ENCODE assay signal across 15 cellular contexts in the genomic region with DNA sequence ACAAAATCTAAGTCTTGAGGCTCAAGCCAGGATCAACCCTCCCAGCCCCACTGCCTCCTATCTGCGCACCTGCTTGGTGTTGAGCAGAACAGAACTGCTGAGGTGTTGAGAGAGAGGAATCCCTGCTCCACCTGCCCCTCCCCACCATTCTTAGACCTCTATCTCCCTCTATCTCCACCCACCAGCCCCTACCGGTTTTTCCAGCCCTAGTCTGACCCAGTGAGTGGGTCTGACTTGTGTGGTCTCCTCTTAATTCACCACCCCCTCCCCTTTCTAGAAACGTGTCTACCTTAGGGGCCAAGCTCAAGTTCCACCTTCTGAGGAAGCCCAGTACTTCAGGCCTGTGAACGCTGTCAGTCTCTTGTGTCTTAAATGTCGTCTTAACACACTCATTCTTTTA.
DNase-seq lines count a peak whose midpoint lies in the region; ATAC-seq and TF ChIP-seq lines count a peak whose summit lies in the region.
"Had no signal": no experiment of that assay in that cellular context is flagged by ENCODE, and none has a peak within 500 bp of the region (broad histone marks: within the 10 kb centered on the region; RNA-seq: fewer than 3 reads in every experiment).

No MANE protein-coding gene starts in this region.

- intact Hi-C loops in CD4-positive, alpha-beta T cell (cut with DNase I, micrococcal nuclease) = loop anchor here (10.0 kb wide), 2 partner anchors 699 to 709 kb away; no protein-coding TSS in a partner anchor
- intact Hi-C loops in Caco-2 (cut with micrococcal nuclease; ENCODE audit: unreplicated experiment) = loop anchor here (1.0 kb wide), 2 partner anchors 16 to 68 kb away; no protein-coding TSS in a partner anchor

- H3K9me3 ChIP-seq in CD4-positive, alpha-beta T cell (ENCODE audit: control insufficient read depth, low read length) = no peaks in the 10 kb centered on the region
- H3K9me3 ChIP-seq in Caco-2 = no peaks in the 10 kb centered on the region
- H3K9me3 ChIP-seq: BLaER1, pancreas had no signal

- H3K27me3 ChIP-seq in CD4-positive, alpha-beta T cell (ENCODE audit: control insufficient read depth, insufficient read depth, low read length) = no peaks in the 10 kb centered on the region
- H3K27me3 ChIP-seq in Caco-2 (replicated peaks; ENCODE audit: control insufficient read depth, insufficient read depth, low read length) = no peaks in the 10 kb centered on the region
- H3K27me3 ChIP-seq: BLaER1, pancreas had no signal

- no peaks in the 10 kb centered on the region for H3K36me3 Mint-ChIP-seq in CD4-positive, alpha-beta T cell (ENCODE audit: low read depth)
- peaks cover 21% of the 10 kb centered on the region for H3K36me3 Mint-ChIP-seq in Caco-2 (ENCODE audit: insufficient read depth, unreplicated experiment)
- no peaks in the 10 kb centered on the region for H3K36me3 Mint-ChIP-seq in activated naive CD8-positive, alpha-beta T cell

- H3K27ac ChIP-seq in CD4-positive, alpha-beta T cell (ENCODE audit: low read depth, low read length) = no peak overlapping the region
- H3K27ac ChIP-seq: BLaER1, pancreas, SK-N-MC had no signal

- BruUV-seq in Caco-2 (replicated peaks; lab: Mats Ljungman, UMichigan) = no TSS peak

- H3K4me3 Mint-ChIP-seq in CD4-positive, alpha-beta T cell = no peak overlapping the region
- H3K4me3 Mint-ChIP-seq in Caco-2 (ENCODE audit: unreplicated experiment) = peak overlapping the region; percentile 34
- H3K4me3 Mint-ChIP-seq in activated naive CD8-positive, alpha-beta T cell = peak overlapping the region; percentile 31
- H3K4me3 Mint-ChIP-seq: HFFc6 had no signal

- H3K4me3 ChIP-seq in Caco-2 (ENCODE audit: low read depth, low read length) = no peak overlapping the region
- H3K4me3 ChIP-seq: BLaER1, pancreas, SK-N-MC had no signal

- no peaks in the 10 kb centered on the region for H3K27me3 Mint-ChIP-seq in CD4-positive, alpha-beta T cell
- no peaks in the 10 kb centered on the region for H3K27me3 Mint-ChIP-seq in Caco-2 (ENCODE audit: insufficient read depth, unreplicated experiment)
- no peaks in the 10 kb centered on the region for H3K27me3 Mint-ChIP-seq in activated naive CD8-positive, alpha-beta T cell

- H3K9me3 Mint-ChIP-seq in CD4-positive, alpha-beta T cell = no peaks in the 10 kb centered on the region
- no peaks in the 10 kb centered on the region for H3K9me3 Mint-ChIP-seq in Caco-2 (ENCODE audit: unreplicated experiment)
- no peaks in the 10 kb centered on the region for H3K9me3 Mint-ChIP-seq in activated naive CD8-positive, alpha-beta T cell (ENCODE audit: low read depth)
- H3K9me3 Mint-ChIP-seq: HFFc6 had no signal

- peaks cover 58% of the 10 kb centered on the region for H3K4me1 Mint-ChIP-seq in CD4-positive, alpha-beta T cell (ENCODE audit: low read depth)
- peaks cover 39% of the 10 kb centered on the region for H3K4me1 Mint-ChIP-seq in Caco-2 (ENCODE audit: low read depth, unreplicated experiment)
- H3K4me1 Mint-ChIP-seq in activated naive CD8-positive, alpha-beta T cell (ENCODE audit: low read depth) = peaks cover 50% of the 10 kb centered on the region

- no peak for TF ChIP-seq CTCF in CD4-positive, alpha-beta T cell (IDR thresholded peaks at IDR 0.05)
- TF ChIP-seq CTCF in Caco-2 (IDR thresholded peaks at IDR 0.05; ENCODE audit: insufficient read depth in 1 of 2, low read depth in 1 of 2, low read length in 1 of 2, severe bottlenecking in 1 of 2, unreplicated experiment in 1 of 2) = peak in 1 of 2 experiments; percentile 29

- no peak for DNase-seq in CD4-positive, alpha-beta T cell
- peak; percentile 70 to 74 for DNase-seq in Caco-2
- DNase-seq in iPS-NIHi11 (ENCODE audit: low spot score) = peak; percentile 44
- no peak for DNase-seq in DMS 273 treated with DMSO at 0.1 percent for 48 hours (lab: John Stamatoyannopoulos, UW)
- DNase-seq in NOMO-1 treated with DMSO at 0.1 percent for 48 hours (lab: John Stamatoyannopoulos, UW; ENCODE audit: unreplicated experiment) = no peak
- DNase-seq in NCI-H82 treated with DMSO at 0.1 percent for 48 hours (lab: John Stamatoyannopoulos, UW; ENCODE audit: unreplicated experiment) = no peak
- DNase-seq: DND-41, foreskin melanocyte, HFFc6, pancreas, small intestine had no signal

- H3K27ac Mint-ChIP-seq in CD4-positive, alpha-beta T cell = peak overlapping the region; percentile 84
- peak overlapping the region; percentile 20 for H3K27ac Mint-ChIP-seq in Caco-2 (ENCODE audit: unreplicated experiment)
- peak overlapping the region; percentile 88 for H3K27ac Mint-ChIP-seq in activated naive CD8-positive, alpha-beta T cell
- H3K27ac Mint-ChIP-seq: HFFc6 had no signal

- no peaks in the 10 kb centered on the region for H3K36me3 ChIP-seq in Caco-2 (ENCODE audit: control insufficient read depth, insufficient read depth, low read length)
- H3K36me3 ChIP-seq: BLaER1, pancreas had no signal

- H3K4me1 ChIP-seq in Caco-2 = peaks cover 50% of the 10 kb centered on the region

- POLR2A ChIA-PET in CD4-positive, alpha-beta T cell (lab: Charles Lee) = interaction anchor here (0.9 to 3.7 kb wide), 2 partner anchors 23 to 94 kb away, joined by 3 to 13 read pairs; partner anchors contain the start of gene ARHGAP26
- POLR2A ChIA-PET in Caco-2 (lab: Charles Lee) = interaction anchor here (0.5 kb wide), 1 partner anchor 24 kb away, joined by 3 read pairs; no protein-coding TSS in a partner anchor

- no peak for ATAC-seq in CD4-positive, alpha-beta T cell (ENCODE audit: poor library complexity)
- no peak for ATAC-seq in GM21576 (IDR thresholded peaks at IDR 0.05; ENCODE audit: unreplicated experiment)
- ATAC-seq: pancreas had no signal

- CTCF ChIA-PET in CD4-positive, alpha-beta T cell (lab: Charles Lee) = interaction anchor here (1.2 to 2.6 kb wide), 3 partner anchors 17 to 67 kb away, joined by 3 to 7 read pairs (median 3); no protein-coding TSS in a partner anchor
- CTCF ChIA-PET in Caco-2 (lab: Charles Lee) = interaction anchor here (1.2 to 1.9 kb wide), 3 partner anchors 92 to 111 kb away, joined by 3 to 12 read pairs (median 6); partner anchors contain the start of gene ARHGAP26

Comparison
In these comparisons a context has a peak if more than half of its experiments do, and no peak if none do; other contexts are left out.
1. DNase-seq: peak in Caco-2 (2 of 2) and iPS-NIHi11 (single experiment); none in CD4-positive, alpha-beta T cell (0 of 10), DMS 273 treated with DMSO at 0.1 percent for 48 hours (single experiment), NOMO-1 treated with DMSO at 0.1 percent for 48 hours (single experiment) and NCI-H82 treated with DMSO at 0.1 percent for 48 hours (single experiment).
2. H3K27ac Mint-ChIP-seq: peak in every context shown above with its lines; median percentile 88 in activated naive CD8-positive, alpha-beta T cell; 84 in CD4-positive, alpha-beta T cell; 20 in Caco-2.